Comparison of ENCODE assay signal across 8 cellular contexts in the genomic region with DNA sequence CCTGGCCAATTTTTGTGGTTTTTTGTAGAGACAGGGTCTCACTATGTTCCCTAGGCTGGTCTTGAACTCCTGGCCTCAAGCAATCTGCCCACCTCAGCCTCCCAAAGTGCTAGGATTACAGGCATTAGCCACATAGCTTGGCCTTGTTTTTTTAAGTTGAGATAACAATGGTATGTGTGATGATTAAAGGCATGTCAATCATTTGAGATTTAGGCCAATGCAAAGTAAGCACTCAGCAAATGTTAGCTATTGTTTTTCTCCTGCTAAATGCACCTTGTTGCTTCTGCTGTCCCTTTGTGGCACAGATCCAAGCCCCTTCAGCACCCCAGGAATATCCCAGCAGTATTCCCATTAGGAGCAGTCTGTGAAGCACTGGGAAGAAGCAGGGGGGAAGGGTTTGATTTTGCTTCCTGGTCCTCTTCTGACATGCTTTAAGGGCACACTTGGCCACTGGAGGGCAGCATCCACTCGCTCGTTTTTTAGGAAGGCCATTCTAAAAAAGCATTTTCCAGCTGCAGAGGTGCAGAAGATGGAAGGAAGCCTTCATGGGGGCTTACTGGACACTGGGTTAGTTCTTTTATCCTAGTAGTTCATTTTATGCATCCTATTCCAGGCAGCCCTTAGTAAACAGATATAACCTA.
A peak's percentile ranks its signal among the peaks of the same experiment; 100 is the strongest.
DNase-seq lines count a peak whose midpoint lies in the region; ATAC-seq and TF ChIP-seq lines count a peak whose summit lies in the region.

No MANE protein-coding gene starts in this region.

- in situ Hi-C loops in G401 (cut with HindIII; ENCODE audit: low sequenced_read_pairs) = no loop called here
- in situ Hi-C loops in SK-MEL-5 (cut with HindIII; ENCODE audit: low pct_unique_long_range_greater_than_20kb, low sequenced_read_pairs) = no loop called here

- intact Hi-C loops in head of caudate nucleus (cut with DNase I) = no loop called here
- intact Hi-C loops in posterior cingulate gyrus (cut with DNase I) = loop anchor here (5.0 kb wide), 1 partner anchor 244 kb away; no protein-coding TSS in a partner anchor
- intact Hi-C loops in uterus (cut with DNase I; ENCODE audit: low total_unique reads) = loop anchor here (10.0 kb wide), 1 partner anchor 242 kb away; no protein-coding TSS in a partner anchor

- ATAC-seq in GM21526 (IDR thresholded peaks at IDR 0.05; ENCODE audit: low FRiP score, unreplicated experiment) = no peak

- no peaks in the 10 kb centered on the region for H3K4me1 ChIP-seq in uterus

- TF ChIP-seq POLR2A in uterus (IDR thresholded peaks at IDR 0.05) = no peak

- H3K9me3 ChIP-seq in uterus = no peaks in the 10 kb centered on the region

- DNase-seq in G401 (ENCODE audit: low spot score) (peak; percentile 82), MV-4-11 (lab: John Stamatoyannopoulos, UW) (peak; percentile 78), SK-MEL-5 (ENCODE audit: low read depth, low spot score) (peak; percentile 84), head of caudate nucleus (peak; percentile 56 to 89 (median 79)), posterior cingulate gyrus (peak; percentile 54 to 95 (median 78)), uterus (peak; percentile 81 to 82)
- peak; percentile 66 for DNase-seq in activated naive CD4-positive, alpha-beta T cell treated with Interleukin-2 at 50 U/mL for 16 hours

- no peak overlapping the region for H3K4me3 ChIP-seq in uterus

- peak; percentile 72 to 78 (median 74) for TF ChIP-seq CTCF in uterus (IDR thresholded peaks at IDR 0.05)

- H3K27me3 ChIP-seq in uterus = no peaks in the 10 kb centered on the region

- no peak overlapping the region for H3K27ac ChIP-seq in uterus

- H3K36me3 ChIP-seq in uterus = no peaks in the 10 kb centered on the region
